In the genomic region with DNA sequence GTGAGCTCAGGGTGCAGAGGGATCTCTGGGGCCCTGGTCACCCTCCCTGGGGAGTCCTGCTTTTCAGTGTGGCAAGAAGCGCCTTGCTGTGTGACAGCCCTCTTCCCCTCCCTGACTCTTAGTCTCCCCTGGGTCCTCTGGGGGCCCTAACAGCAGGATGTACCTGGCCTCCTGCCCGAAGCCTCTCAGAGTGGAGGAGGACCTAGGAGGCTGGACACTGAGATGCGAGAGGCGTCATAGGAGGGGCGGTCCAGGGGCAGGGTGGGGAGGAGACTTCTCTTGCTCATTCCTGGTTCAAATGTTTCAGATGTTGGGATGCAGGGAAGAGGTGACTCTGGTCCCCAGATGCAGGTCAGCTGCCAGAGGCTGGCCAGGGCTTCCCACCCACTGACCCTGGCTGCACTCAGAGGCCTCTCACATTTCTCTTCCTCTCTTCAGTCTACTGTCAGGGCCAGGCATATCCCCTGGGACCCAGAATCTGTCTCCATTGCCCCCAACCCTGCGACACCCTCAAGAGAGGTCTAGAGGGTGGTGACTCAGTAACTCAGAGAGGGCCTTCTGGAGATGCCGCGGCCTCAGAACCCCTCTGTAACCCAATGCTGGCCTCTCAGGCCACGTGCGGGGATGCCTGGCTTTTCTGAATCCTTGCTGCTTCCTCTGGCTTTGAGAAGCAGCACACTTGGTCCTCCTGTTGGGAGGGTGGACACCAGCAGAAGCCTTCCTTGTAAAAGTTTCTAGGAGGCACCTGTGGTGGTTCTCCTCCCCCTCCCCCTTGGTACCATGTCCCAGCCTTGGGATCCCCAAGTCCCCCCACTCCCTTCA, we compare ENCODE assay signal across 1 cellular context.
TF ChIP-seq lines count a peak whose summit lies in the region.

No MANE protein-coding gene starts in this region.

TF ChIP-seq in SK-N-SH, 30 proteins besides CTCF, POLR2A, EP300 and RAD21:
- TF ChIP-seq POLR2AphosphoS5 (IDR thresholded peaks at IDR 0.05; ENCODE audit: low read depth, low read length) (no peak), FOXM1 (IDR thresholded peaks at IDR 0.05; ENCODE audit: low read depth) (no peak), JUND (IDR thresholded peaks at IDR 0.05) (no peak), GATA2 (CRISPR knock-in tag; IDR thresholded peaks at IDR 0.05) (no peak), EZH2phosphoT487 (IDR thresholded peaks at IDR 0.05; ENCODE audit: borderline replicate concordance, low read depth) (no peak), SMC3 (IDR thresholded peaks at IDR 0.05; ENCODE audit: low read depth, low read length) (no peak), TAF1 (IDR thresholded peaks at IDR 0.05; ENCODE audit: borderline replicate concordance, low read depth, low read length) (no peak), NRF1 (IDR thresholded peaks at IDR 0.05; ENCODE audit: low read depth, low read length) (no peak), MEF2A (IDR thresholded peaks at IDR 0.05; ENCODE audit: borderline replicate concordance, low read depth) (no peak), NFIC (IDR thresholded peaks at IDR 0.05; ENCODE audit: borderline replicate concordance) (no peak), FOSL2 (IDR thresholded peaks at IDR 0.05; ENCODE audit: borderline replicate concordance, low read depth) (no peak), YY1 (IDR thresholded peaks at IDR 0.05; ENCODE audit: low read depth) (no peak), GABPA (IDR thresholded peaks at IDR 0.05; ENCODE audit: low read depth) (no peak)
- TF ChIP-seq, protein P1, sequence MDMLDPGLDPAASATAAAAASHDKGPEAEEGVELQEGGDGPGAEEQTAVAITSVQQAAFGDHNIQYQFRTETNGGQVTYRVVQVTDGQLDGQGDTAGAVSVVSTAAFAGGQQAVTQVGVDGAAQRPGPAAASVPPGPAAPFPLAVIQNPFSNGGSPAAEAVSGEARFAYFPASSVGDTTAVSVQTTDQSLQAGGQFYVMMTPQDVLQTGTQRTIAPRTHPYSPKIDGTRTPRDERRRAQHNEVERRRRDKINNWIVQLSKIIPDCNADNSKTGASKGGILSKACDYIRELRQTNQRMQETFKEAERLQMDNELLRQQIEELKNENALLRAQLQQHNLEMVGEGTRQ (IDR thresholded peaks at IDR 0.05; ENCODE audit: borderline replicate concordance, low read depth, low read length) = no peak
- TF ChIP-seq, protein P2, sequence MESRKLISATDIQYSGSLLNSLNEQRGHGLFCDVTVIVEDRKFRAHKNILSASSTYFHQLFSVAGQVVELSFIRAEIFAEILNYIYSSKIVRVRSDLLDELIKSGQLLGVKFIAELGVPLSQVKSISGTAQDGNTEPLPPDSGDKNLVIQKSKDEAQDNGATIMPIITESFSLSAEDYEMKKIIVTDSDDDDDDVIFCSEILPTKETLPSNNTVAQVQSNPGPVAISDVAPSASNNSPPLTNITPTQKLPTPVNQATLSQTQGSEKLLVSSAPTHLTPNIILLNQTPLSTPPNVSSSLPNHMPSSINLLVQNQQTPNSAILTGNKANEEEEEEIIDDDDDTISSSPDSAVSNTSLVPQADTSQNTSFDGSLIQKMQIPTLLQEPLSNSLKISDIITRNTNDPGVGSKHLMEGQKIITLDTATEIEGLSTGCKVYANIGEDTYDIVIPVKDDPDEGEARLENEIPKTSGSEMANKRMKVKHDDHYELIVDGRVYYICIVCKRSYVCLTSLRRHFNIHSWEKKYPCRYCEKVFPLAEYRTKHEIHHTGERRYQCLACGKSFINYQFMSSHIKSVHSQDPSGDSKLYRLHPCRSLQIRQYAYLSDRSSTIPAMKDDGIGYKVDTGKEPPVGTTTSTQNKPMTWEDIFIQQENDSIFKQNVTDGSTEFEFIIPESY (IDR thresholded peaks at IDR 0.05; ENCODE audit: borderline replicate concordance, low read depth) = no peak
- TF ChIP-seq, protein P3, sequence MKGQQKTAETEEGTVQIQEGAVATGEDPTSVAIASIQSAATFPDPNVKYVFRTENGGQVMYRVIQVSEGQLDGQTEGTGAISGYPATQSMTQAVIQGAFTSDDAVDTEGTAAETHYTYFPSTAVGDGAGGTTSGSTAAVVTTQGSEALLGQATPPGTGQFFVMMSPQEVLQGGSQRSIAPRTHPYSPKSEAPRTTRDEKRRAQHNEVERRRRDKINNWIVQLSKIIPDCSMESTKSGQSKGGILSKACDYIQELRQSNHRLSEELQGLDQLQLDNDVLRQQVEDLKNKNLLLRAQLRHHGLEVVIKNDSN (IDR thresholded peaks at IDR 0.05; ENCODE audit: borderline replicate concordance, low read depth) = no peak
